29 cellular contexts compared by ENCODE assay signal in the genomic region with DNA sequence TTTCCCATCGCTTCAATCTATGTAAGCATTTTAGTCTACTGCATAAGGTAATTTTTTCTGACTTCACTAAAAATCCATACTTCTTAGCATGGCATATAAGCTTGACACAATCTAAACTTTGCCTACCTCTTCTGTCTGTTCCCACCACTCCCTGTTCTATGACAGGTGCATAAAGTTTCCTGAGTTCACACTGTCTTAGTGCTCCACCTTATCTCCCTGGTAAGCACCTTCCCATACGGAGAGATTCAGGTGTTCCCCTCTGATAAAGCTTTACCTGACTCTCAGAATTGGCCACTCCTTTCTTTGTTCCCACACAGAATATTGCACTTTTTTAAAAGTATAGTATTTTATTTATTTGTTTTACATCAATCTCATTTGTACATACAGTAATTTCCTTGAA.
"Had no signal": no experiment of that assay in that cellular context is flagged by ENCODE, and none has a peak within 500 bp of the region (broad histone marks: within the 10 kb centered on the region; RNA-seq: fewer than 3 reads in every experiment).

No MANE protein-coding gene starts in this region.

- H3K4me1 ChIP-seq: ascending aorta, breast epithelium, colonic mucosa, esophagus squamous epithelium, heart right ventricle had no signal

- H3K9me3 ChIP-seq: ascending aorta, breast epithelium, colonic mucosa, esophagus squamous epithelium, gastroesophageal sphincter, heart right ventricle had no signal

- H3K27me3 ChIP-seq: ascending aorta, breast epithelium, colonic mucosa, esophagus squamous epithelium, gastroesophageal sphincter, heart right ventricle had no signal

- H3K79me2 ChIP-seq: hepatocyte had no signal

- ATAC-seq: activated naive CD4-positive, alpha-beta T cell treated with anti-CD3 and anti-CD28 coated beads, Interleukin-2, amount 50 U/mL, for 72 hours; activated T-cell treated with anti-CD3 and anti-CD28 coated beads, Interleukin-2, amount 50 U/mL, for 72 hours; gastroesophageal sphincter; heart right ventricle; WTC11 had no signal

- H3K27me3 Mint-ChIP-seq: activated naive CD4-positive, alpha-beta T cell treated with anti-CD3 and anti-CD28 coated beads, Interleukin-2, amount 10 ng/mL, durations not matched to agents 7 days and 5 days; activated naive CD8-positive, alpha-beta T cell treated with anti-CD3 and anti-CD28 coated beads, Interleukin-2, amount 10 ng/mL, durations not matched to agents 7 days and 5 days; activated T-cell treated with anti-CD3 and anti-CD28 coated beads, Interleukin-2, amount 50 U/mL, for 24 hours had no signal

- H2AFZ ChIP-seq: hepatocyte had no signal

- H3K4me2 ChIP-seq: hepatocyte had no signal

- H3K27ac Mint-ChIP-seq: activated CD4-positive, alpha-beta memory T cell treated with anti-CD3 and anti-CD28 coated beads, Interleukin-2, amount 10 ng/mL, durations not matched to agents 7 days and 5 days; activated CD4-positive, alpha-beta T cell treated with anti-CD3 and anti-CD28 coated beads, Interleukin-2, amount 10 ng/mL, durations not matched to agents 7 days and 5 days; activated naive CD4-positive, alpha-beta T cell treated with anti-CD3 and anti-CD28 coated beads, Interleukin-2, amount 10 ng/mL, durations not matched to agents 7 days and 5 days; activated naive CD4-positive, alpha-beta T cell treated with anti-CD3 and anti-CD28 coated beads, Interleukin-2, amount 50 U/mL, for 72 hours; activated naive CD8-positive, alpha-beta T cell treated with anti-CD3 and anti-CD28 coated beads, Interleukin-2, amount 10 ng/mL, durations not matched to agents 7 days and 5 days; activated T-cell treated with anti-CD3 and anti-CD28 coated beads, Interleukin-2, amount 50 U/mL, for 24 hours; activated T-cell treated with anti-CD3 and anti-CD28 coated beads, Interleukin-2, amount 50 U/mL, for 72 hours; brain; WTC11 had no signal

- H3K4me3 Mint-ChIP-seq: activated CD4-positive, alpha-beta memory T cell treated with anti-CD3 and anti-CD28 coated beads, Interleukin-2, amount 10 ng/mL, durations not matched to agents 7 days and 5 days; activated CD4-positive, alpha-beta T cell treated with anti-CD3 and anti-CD28 coated beads, Interleukin-2, amount 10 ng/mL, durations not matched to agents 7 days and 5 days; activated naive CD4-positive, alpha-beta T cell treated with anti-CD3 and anti-CD28 coated beads, Interleukin-2, amount 10 ng/mL, durations not matched to agents 7 days and 5 days; activated naive CD8-positive, alpha-beta T cell treated with anti-CD3 and anti-CD28 coated beads, Interleukin-2, amount 10 ng/mL, durations not matched to agents 7 days and 5 days; activated T-cell treated with anti-CD3 and anti-CD28 coated beads, Interleukin-2, amount 50 U/mL, for 24 hours; activated T-cell treated with anti-CD3 and anti-CD28 coated beads, Interleukin-2, amount 50 U/mL, for 72 hours; brain; WTC11 had no signal

- H3K4me3 ChIP-seq: ascending aorta, breast epithelium, cardiac muscle cell, colonic mucosa, esophagus squamous epithelium, gastroesophageal sphincter, heart right ventricle, hepatocyte had no signal

- DNase-seq: activated CD4-positive, alpha-beta memory T cell treated with anti-CD3 and anti-CD28 coated beads, Interleukin-2, amount 10 ng/mL, durations not matched to agents 7 days and 5 days; activated CD4-positive, alpha-beta T cell treated with anti-CD3 and anti-CD28 coated beads for 1 hour; activated CD4-positive, alpha-beta T cell treated with anti-CD3 and anti-CD28 coated beads for 4 hours; activated CD4-positive, alpha-beta T cell treated with anti-CD3 and anti-CD28 coated beads, Interleukin-2, amount 10 ng/mL, durations not matched to agents 7 days and 5 days; activated CD4-positive, alpha-beta T cell treated with anti-CD3 and anti-CD28 coated beads, Interleukin-2, amount 50 U/mL, for 4 hours; activated CD8-positive, alpha-beta memory T cell treated with anti-CD3 and anti-CD28 coated beads, Interleukin-2, amount 50 U/mL, for 48 hours; activated gamma-delta T cell; activated naive CD4-positive, alpha-beta T cell; activated naive CD4-positive, alpha-beta T cell treated with anti-CD3 and anti-CD28 coated beads, Interleukin-2, amount 10 ng/mL, durations not matched to agents 7 days and 5 days; activated naive CD8-positive, alpha-beta T cell treated with anti-CD3 and anti-CD28 coated beads, Interleukin-2, amount 10 ng/mL, durations not matched to agents 7 days and 5 days; activated T-cell treated with anti-CD3 and anti-CD28 coated beads for 4 hours; activated T-cell treated with anti-CD3 and anti-CD28 coated beads, Interleukin-2, amount 50 U/mL, for 24 hours; activated T-cell treated with anti-CD3 and anti-CD28 coated beads, Interleukin-2, amount 50 U/mL, for 72 hours; central memory CD4-positive, alpha-beta T cell; cerebellar nuclear complex; colonic mucosa; effector CD8-positive, alpha-beta T cell; esophagus squamous epithelium; foreskin melanocyte; heart right ventricle; T1000 had no signal

- H3K36me3 ChIP-seq: ascending aorta, breast epithelium, cardiac muscle cell, colonic mucosa, esophagus squamous epithelium, gastroesophageal sphincter, heart right ventricle had no signal

- H3K36me3 Mint-ChIP-seq: activated naive CD4-positive, alpha-beta T cell treated with anti-CD3 and anti-CD28 coated beads, Interleukin-2, amount 50 U/mL, for 72 hours; brain; WTC11 had no signal
